10 cellular contexts compared by ENCODE assay signal in the genomic region with DNA sequence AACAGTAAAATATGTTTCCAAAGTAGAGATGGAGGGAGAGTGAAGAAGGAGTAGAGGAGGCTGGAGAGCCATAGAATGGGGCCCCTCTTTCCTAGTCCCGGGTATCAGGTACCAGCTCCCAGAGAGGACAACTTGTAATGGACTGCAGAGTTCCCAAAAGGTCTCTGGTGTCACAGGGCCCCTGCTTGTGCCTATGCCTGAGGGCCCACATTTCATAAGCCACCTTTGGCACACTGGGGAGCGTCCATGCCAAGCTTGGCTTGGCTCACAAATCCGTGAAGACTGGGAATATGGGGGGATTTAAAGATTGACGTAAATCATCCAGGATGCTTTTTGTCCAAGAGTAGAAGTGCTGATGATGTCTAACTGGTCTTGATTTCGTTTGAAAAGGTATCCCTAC. TPM values are rescaled to one million over a fixed set of nuclear protein-coding genes. Genes with fewer than 3 reads are reported as not detected.
"Had no signal": no experiment of that assay in that cellular context is flagged by ENCODE, and none has a peak within 500 bp of the region (broad histone marks: within the 10 kb centered on the region; RNA-seq: fewer than 3 reads in every experiment).

No MANE protein-coding gene starts in this region.

- H3K4me3 Mint-ChIP-seq: HFFc6, IgD-negative memory B cell had no signal

- H3K27ac Mint-ChIP-seq: HFFc6, IgD-negative memory B cell had no signal

- H3K4me3 ChIP-seq: HAP-1 had no signal

- H3K4me1 Mint-ChIP-seq: IgD-negative memory B cell had no signal

- H3K27ac ChIP-seq: HL-60 had no signal

- H3K9me3 ChIP-seq: HAP-1 had no signal

- H3K4me1 ChIP-seq: HAP-1 had no signal

- DNase-seq: GOT3, H7, HFFc6 had no signal

- H3K36me3 ChIP-seq: HAP-1 had no signal

- H3K36me3 Mint-ChIP-seq: IgD-negative memory B cell had no signal

- ATAC-seq: HCT116, HepG2 had no signal

RNA-seq across cellular contexts. Expression of gene SLC22A3, which starts 16.4 kb away (rescaled TPM):
- total RNA-seq: H4, HFFc6, HT1080 had no signal
- polyA plus RNA-seq: IgD-negative memory B cell had no signal
